Comparison of ENCODE assay signal across 8 cellular contexts in the genomic region with DNA sequence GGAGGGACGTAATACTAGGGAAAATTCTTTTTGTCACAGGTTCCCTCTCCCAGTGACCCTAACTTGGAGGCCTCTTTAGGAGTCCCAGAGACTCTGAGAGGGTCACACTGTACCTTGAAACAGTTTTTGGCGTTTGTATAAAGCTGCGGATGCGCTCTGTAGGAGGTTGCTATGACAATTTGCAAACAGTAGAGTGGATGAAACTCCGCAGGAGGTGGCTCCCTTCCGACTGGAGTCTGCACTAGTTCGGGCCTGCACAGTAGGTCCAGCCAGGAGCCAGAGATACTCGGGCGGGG. TPM values are rescaled to one million over a fixed set of nuclear protein-coding genes. Genes with fewer than 3 reads are reported as not detected.
DNase-seq lines count a peak whose midpoint lies in the region; ATAC-seq lines count a peak whose summit lies in the region.

No MANE protein-coding gene starts in this region.

- H3K4me1 Mint-ChIP-seq in T-helper 2 cell treated with Interferon-gamma antibody and Interleukin-4, amounts not matched to agents 5 μg/mL and 100 μg/mL, for 36 hours (ENCODE audit: low read depth) = peaks cover 32% of the 10 kb centered on the region
- peaks cover 36% of the 10 kb centered on the region for H3K4me1 Mint-ChIP-seq in activated T-helper 1 cell treated with anti-CD3 and anti-CD28 coated beads, Interleukin-12 subunit alpha, Interleukin-12 subunit beta, Interleukin-2, Interleukin-4 antibody, amounts not matched to agents 30 ng/mL and 10 ng/mL and 1 ng/mL, durations not matched to agents 14 hours and 24 hours and 36 hours (ENCODE audit: low read depth)
- peaks cover 28% of the 10 kb centered on the region for H3K4me1 Mint-ChIP-seq in stimulated activated memory B cell treated with anti-CD40 and anti-IgM and Interleukin-4, amounts not matched to agents 10 μg/mL and 1 μg/mL and 100 μg/mL, for 72 hours

- peaks cover 22% of the 10 kb centered on the region for H3K4me1 ChIP-seq in iPS-18a (ENCODE audit: control insufficient read depth, low read depth, low read length)

- H3K9ac ChIP-seq in iPS-18a (ENCODE audit: low read length) = peak overlapping the region; percentile 91

- no peak for ATAC-seq in stimulated activated memory B cell treated with anti-CD40 and anti-IgM and Interleukin-4, amounts not matched to agents 10 μg/mL and 1 μg/mL and 100 μg/mL, for 72 hours
- ATAC-seq in HG02840 (IDR thresholded peaks at IDR 0.05; ENCODE audit: low FRiP score, unreplicated experiment) = no peak

- H3K9me3 Mint-ChIP-seq in T-helper 2 cell treated with Interferon-gamma antibody and Interleukin-4, amounts not matched to agents 5 μg/mL and 100 μg/mL, for 36 hours = no peaks in the 10 kb centered on the region
- no peaks in the 10 kb centered on the region for H3K9me3 Mint-ChIP-seq in activated T-helper 1 cell treated with anti-CD3 and anti-CD28 coated beads, Interleukin-12 subunit alpha, Interleukin-12 subunit beta, Interleukin-2, Interleukin-4 antibody, amounts not matched to agents 30 ng/mL and 10 ng/mL and 1 ng/mL, durations not matched to agents 14 hours and 24 hours and 36 hours
- H3K9me3 Mint-ChIP-seq in stimulated activated memory B cell treated with anti-CD40 and anti-IgM and Interleukin-4, amounts not matched to agents 10 μg/mL and 1 μg/mL and 100 μg/mL, for 72 hours = no peaks in the 10 kb centered on the region

- H3K27me3 Mint-ChIP-seq in T-helper 2 cell treated with Interferon-gamma antibody and Interleukin-4, amounts not matched to agents 5 μg/mL and 100 μg/mL, for 36 hours (ENCODE audit: low read depth) = peaks cover 20% of the 10 kb centered on the region
- H3K27me3 Mint-ChIP-seq in activated T-helper 1 cell treated with anti-CD3 and anti-CD28 coated beads, Interleukin-12 subunit alpha, Interleukin-12 subunit beta, Interleukin-2, Interleukin-4 antibody, amounts not matched to agents 30 ng/mL and 10 ng/mL and 1 ng/mL, durations not matched to agents 14 hours and 24 hours and 36 hours (ENCODE audit: insufficient read depth) = peaks cover 3% of the 10 kb centered on the region
- no peaks in the 10 kb centered on the region for H3K27me3 Mint-ChIP-seq in stimulated activated memory B cell treated with anti-CD40 and anti-IgM and Interleukin-4, amounts not matched to agents 10 μg/mL and 1 μg/mL and 100 μg/mL, for 72 hours

- H3K36me3 ChIP-seq in iPS-18a (ENCODE audit: control insufficient read depth, low read depth, low read length) = peaks cover 2% of the 10 kb centered on the region

- H3K4me3 ChIP-seq in iPS-18a (ENCODE audit: low read length) = peak overlapping the region; percentile 94

- peaks cover 12% of the 10 kb centered on the region for H3K27me3 ChIP-seq in iPS-18a (ENCODE audit: control insufficient read depth, insufficient read depth, low read length)

- no peaks in the 10 kb centered on the region for H3K9me3 ChIP-seq in iPS-18a (ENCODE audit: control insufficient read depth, low read depth, low read length)

- intact Hi-C loops in activated T-helper 1 cell treated with anti-CD3 and anti-CD28 coated beads, Interleukin-12 subunit alpha, Interleukin-12 subunit beta, Interleukin-2, Interleukin-4 antibody, amounts not matched to agents 30 ng/mL and 10 ng/mL and 1 ng/mL, durations not matched to agents 14 hours and 24 hours and 36 hours (cut with micrococcal nuclease) = loop anchor here (1.0 kb wide), 1 partner anchor 17 kb away; no protein-coding TSS in a partner anchor

- H3K27ac Mint-ChIP-seq in T-helper 2 cell treated with Interferon-gamma antibody and Interleukin-4, amounts not matched to agents 5 μg/mL and 100 μg/mL, for 36 hours = peak overlapping the region; percentile 91
- peak overlapping the region; percentile 89 for H3K27ac Mint-ChIP-seq in activated T-helper 1 cell treated with anti-CD3 and anti-CD28 coated beads, Interleukin-12 subunit alpha, Interleukin-12 subunit beta, Interleukin-2, Interleukin-4 antibody, amounts not matched to agents 30 ng/mL and 10 ng/mL and 1 ng/mL, durations not matched to agents 14 hours and 24 hours and 36 hours
- peak overlapping the region; percentile 92 for H3K27ac Mint-ChIP-seq in stimulated activated memory B cell treated with anti-CD40 and anti-IgM and Interleukin-4, amounts not matched to agents 10 μg/mL and 1 μg/mL and 100 μg/mL, for 72 hours

- no peak for DNase-seq in T-helper 2 cell treated with Interferon-gamma antibody and Interleukin-4, amounts not matched to agents 5 μg/mL and 100 μg/mL, for 36 hours (ENCODE audit: low spot score)
- DNase-seq in T-helper 2 cell (no peak), NCI-H2029 (lab: John Stamatoyannopoulos, UW) (no peak), anterior cingulate cortex (lab: John Stamatoyannopoulos, UW) (no peak)
- DNase-seq in activated T-helper 1 cell treated with anti-CD3 and anti-CD28 coated beads, Interleukin-12 subunit alpha, Interleukin-12 subunit beta, Interleukin-2, Interleukin-4 antibody, amounts not matched to agents 30 ng/mL and 10 ng/mL and 1 ng/mL, durations not matched to agents 14 hours and 24 hours and 36 hours (ENCODE audit: low spot score) = no peak

- H3K27ac ChIP-seq in iPS-18a (ENCODE audit: low read length) = no peak overlapping the region

- peaks cover 17% of the 10 kb centered on the region for H3K36me3 Mint-ChIP-seq in T-helper 2 cell treated with Interferon-gamma antibody and Interleukin-4, amounts not matched to agents 5 μg/mL and 100 μg/mL, for 36 hours (ENCODE audit: low read depth)
- peaks cover 16% of the 10 kb centered on the region for H3K36me3 Mint-ChIP-seq in activated T-helper 1 cell treated with anti-CD3 and anti-CD28 coated beads, Interleukin-12 subunit alpha, Interleukin-12 subunit beta, Interleukin-2, Interleukin-4 antibody, amounts not matched to agents 30 ng/mL and 10 ng/mL and 1 ng/mL, durations not matched to agents 14 hours and 24 hours and 36 hours (ENCODE audit: low read depth)
- peaks cover 6% of the 10 kb centered on the region for H3K36me3 Mint-ChIP-seq in stimulated activated memory B cell treated with anti-CD40 and anti-IgM and Interleukin-4, amounts not matched to agents 10 μg/mL and 1 μg/mL and 100 μg/mL, for 72 hours

- H3K4me3 Mint-ChIP-seq in T-helper 2 cell treated with Interferon-gamma antibody and Interleukin-4, amounts not matched to agents 5 μg/mL and 100 μg/mL, for 36 hours = peak overlapping the region; percentile 92
- peak overlapping the region; percentile 83 for H3K4me3 Mint-ChIP-seq in activated T-helper 1 cell treated with anti-CD3 and anti-CD28 coated beads, Interleukin-12 subunit alpha, Interleukin-12 subunit beta, Interleukin-2, Interleukin-4 antibody, amounts not matched to agents 30 ng/mL and 10 ng/mL and 1 ng/mL, durations not matched to agents 14 hours and 24 hours and 36 hours
- H3K4me3 Mint-ChIP-seq in stimulated activated memory B cell treated with anti-CD40 and anti-IgM and Interleukin-4, amounts not matched to agents 10 μg/mL and 1 μg/mL and 100 μg/mL, for 72 hours = peak overlapping the region; percentile 98

RNA-seq across cellular contexts. Expression of a gene that starts 1.3 kb away (rescaled TPM):
- 43.0 and 46.7 TPM in 2 replicates for total RNA-seq in activated T-helper 1 cell treated with anti-CD3 and anti-CD28 coated beads, Interleukin-12 subunit alpha, Interleukin-12 subunit beta, Interleukin-2, Interleukin-4 antibody, amounts not matched to agents 30 ng/mL and 10 ng/mL and 1 ng/mL, durations not matched to agents 14 hours and 24 hours and 36 hours
